Comparison of ENCODE assay signal across 9 cellular contexts in the genomic region with DNA sequence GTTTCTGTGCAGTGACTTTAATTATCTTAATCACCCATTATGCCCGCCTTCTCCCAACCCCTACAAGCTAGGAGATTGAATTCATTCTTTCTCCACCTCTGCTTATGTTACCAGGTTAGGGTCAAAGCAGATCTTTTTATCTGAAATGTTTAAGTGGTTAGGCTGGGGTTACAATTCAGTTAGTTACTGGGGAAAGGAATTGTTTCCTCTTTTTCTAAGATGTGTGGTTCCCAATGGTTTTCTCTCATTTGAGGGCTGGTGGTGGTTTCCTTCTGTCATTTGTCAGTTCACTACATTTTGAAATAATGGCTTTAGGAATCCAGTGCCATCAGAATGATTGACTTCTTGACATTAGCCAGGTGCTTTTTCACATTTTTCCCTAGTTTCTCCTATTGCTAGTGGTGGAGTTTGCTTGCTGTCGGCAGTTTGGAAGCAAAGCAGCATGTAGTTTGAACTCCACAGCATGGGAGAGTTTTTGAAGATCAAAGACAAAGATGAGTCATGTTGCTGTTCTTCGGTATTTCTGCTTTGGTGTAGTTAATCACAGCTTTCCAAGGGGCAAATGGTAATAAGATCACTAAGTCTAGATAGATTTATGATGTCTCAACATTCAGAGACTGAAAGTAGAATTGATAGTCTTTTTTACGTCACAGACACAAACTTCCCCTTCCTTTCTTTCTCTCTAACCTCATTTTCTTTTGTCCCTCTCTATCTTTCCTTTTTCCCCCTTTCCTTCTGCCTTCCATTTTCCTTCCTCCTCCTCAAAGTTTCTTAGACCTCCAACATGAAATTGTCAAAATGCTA.
DNase-seq lines count a peak whose midpoint lies in the region; ATAC-seq and TF ChIP-seq lines count a peak whose summit lies in the region.
"Had no signal": no experiment of that assay in that cellular context is flagged by ENCODE, and none has a peak within 500 bp of the region (broad histone marks: within the 10 kb centered on the region; RNA-seq: fewer than 3 reads in every experiment).

No MANE protein-coding gene starts in this region.

- no peaks in the 10 kb centered on the region for H3K9me3 Mint-ChIP-seq in neural progenitor cell

- no peak for ATAC-seq in HG03457 (IDR thresholded peaks at IDR 0.05; ENCODE audit: unreplicated experiment)

- no peak overlapping the region for H3K4me3 ChIP-seq in neural progenitor cell

- no peak overlapping the region for H2AFZ ChIP-seq in neural progenitor cell (replicated peaks)

- no peaks in the 10 kb centered on the region for H3F3A ChIP-seq in neural progenitor cell (ENCODE audit: low read depth)

- H3K9ac ChIP-seq in neural progenitor cell: no peak overlapping the region

- no peaks in the 10 kb centered on the region for H3K27me3 ChIP-seq in neural progenitor cell

- H3K36me3 ChIP-seq in neural progenitor cell: no peaks in the 10 kb centered on the region

- H3K27ac ChIP-seq in neural progenitor cell: no peak overlapping the region
- H3K27ac ChIP-seq: VCaP had no signal

- peak overlapping the region; percentile 75 for H3K27ac Mint-ChIP-seq in neural progenitor cell

- POLR2A ChIA-PET in GM10248 (lab: Yijun Ruan, JAX): no interaction called here

- no peak overlapping the region for H3K4me2 ChIP-seq in neural progenitor cell

- H3K4me3 Mint-ChIP-seq in neural progenitor cell: peak overlapping the region; percentile 52

- peaks cover 45% of the 10 kb centered on the region for H3K4me1 Mint-ChIP-seq in neural progenitor cell

- peak; percentile 28 for DNase-seq in GM10248 (ENCODE audit: extremely low spot score)
- DNase-seq in HT-29 (ENCODE audit: low spot score): peak; percentile 48
- peak; percentile 66 for DNase-seq in amniotic epithelial cell (ENCODE audit: low read depth)
- no peak for DNase-seq in neural progenitor cell (ENCODE audit: low spot score)
- DNase-seq in dedifferentiated amniotic fluid mesenchymal stem cell (ENCODE audit: extremely low spot score): no peak
- no peak for DNase-seq in hippocampal formation (lab: John Stamatoyannopoulos, UW)
- DNase-seq in NCI-H748 treated with DMSO at 0.1 percent for 48 hours (lab: John Stamatoyannopoulos, UW): no peak

- H3K9me3 ChIP-seq in neural progenitor cell (ENCODE audit: low read depth): no peaks in the 10 kb centered on the region

- H4K20me1 ChIP-seq in neural progenitor cell (ENCODE audit: low read depth): peaks cover 14% of the 10 kb centered on the region

- peaks cover 28% of the 10 kb centered on the region for H3K79me2 ChIP-seq in neural progenitor cell (ENCODE audit: low read depth)

- peaks cover 17% of the 10 kb centered on the region for H3K4me1 ChIP-seq in neural progenitor cell

- peaks cover 2% of the 10 kb centered on the region for H3K27me3 Mint-ChIP-seq in neural progenitor cell (ENCODE audit: insufficient read depth, low read depth)

- CTCF ChIA-PET in GM10248 (lab: Yijun Ruan, JAX): interaction anchor here (2.0 kb wide), 1 partner anchor 11 kb away, joined by 4 read pairs; no protein-coding TSS in a partner anchor

- TF ChIP-seq CTCF in GM10248 (IDR thresholded peaks at IDR 0.05; ENCODE audit: control extremely low read depth, extremely low read depth, low read depth, missing control alignments) (no peak), neural progenitor cell (IDR thresholded peaks at IDR 0.05) (no peak)

- peaks cover 3% of the 10 kb centered on the region for H3K36me3 Mint-ChIP-seq in neural progenitor cell

Comparison
In these comparisons a context has a peak if more than half of its experiments do, and no peak if none do; other contexts are left out.
1. DNase-seq: peak in GM10248 (single experiment), HT-29 (single experiment) and amniotic epithelial cell (single experiment); none in neural progenitor cell (single experiment), dedifferentiated amniotic fluid mesenchymal stem cell (single experiment), hippocampal formation (0 of 2) and NCI-H748 treated with DMSO at 0.1 percent for 48 hours (single experiment).